Comparison of ENCODE assay signal across 1 cellular context in genomic region chr19:45451181-45451849, GRCh38.
TF ChIP-seq lines count a peak whose summit lies in the region.

No MANE protein-coding gene starts in this region.

TF ChIP-seq in A549, 52 proteins besides CTCF, POLR2A, EP300 and RAD21:
- peak; percentile 84; the same call in 1 of the 2 replicates for TF ChIP-seq HOXA7 (CRISPR knock-in tag; IDR thresholded peaks at IDR 0.05)
- TF ChIP-seq ESRRA (IDR thresholded peaks at IDR 0.05; ENCODE audit: borderline replicate concordance, low read length): no peak
- no peak for TF ChIP-seq HES2 (IDR thresholded peaks at IDR 0.05)
- no peak for TF ChIP-seq MAX (IDR thresholded peaks at IDR 0.05)
- no peak for TF ChIP-seq CBX8 (IDR thresholded peaks at IDR 0.05)
- TF ChIP-seq KDM5A (IDR thresholded peaks at IDR 0.05): no peak
- TF ChIP-seq CEBPB (IDR thresholded peaks at IDR 0.05): no peak
- TF ChIP-seq KDM1A (IDR thresholded peaks at IDR 0.05; ENCODE audit: low read depth): no peak
- no peak for TF ChIP-seq HDAC2 (IDR thresholded peaks at IDR 0.05)
- TF ChIP-seq MAFK (IDR thresholded peaks at IDR 0.05; ENCODE audit: partially characterized antibody): no peak
- no peak for TF ChIP-seq E2F6 (IDR thresholded peaks at IDR 0.05; ENCODE audit: borderline replicate concordance, low read depth)
- no peak for TF ChIP-seq ZNF302 (CRISPR knock-in tag; IDR thresholded peaks at IDR 0.05)
- TF ChIP-seq SMC3 (IDR thresholded peaks at IDR 0.05): no peak
- peak; percentile 51; the same call in 1 of the 2 replicates for TF ChIP-seq USF2 (IDR thresholded peaks at IDR 0.05)
- no peak for TF ChIP-seq RNF2 (IDR thresholded peaks at IDR 0.05; ENCODE audit: borderline replicate concordance, low read depth)
- no peak for TF ChIP-seq CHD4 (IDR thresholded peaks at IDR 0.05; ENCODE audit: borderline replicate concordance)
- TF ChIP-seq RFX5 (IDR thresholded peaks at IDR 0.05): no peak
- TF ChIP-seq JUNB (IDR thresholded peaks at IDR 0.05): no peak
- no peak for TF ChIP-seq PHF8 (IDR thresholded peaks at IDR 0.05; ENCODE audit: borderline replicate concordance, low read depth)
- TF ChIP-seq HOXB5 (CRISPR knock-in tag; IDR thresholded peaks at IDR 0.05): 0 out of 2 replicates have a peak, but pooled peaks have one; percentile 6
- no peak for TF ChIP-seq CBX2 (IDR thresholded peaks at IDR 0.05; ENCODE audit: borderline replicate concordance, low read depth)
- TF ChIP-seq FOSB (CRISPR knock-in tag; IDR thresholded peaks at IDR 0.05): no peak
- TF ChIP-seq CHD2 (IDR thresholded peaks at IDR 0.05; ENCODE audit: low read length, partially characterized antibody): no peak
- no peak for TF ChIP-seq EHMT2 (IDR thresholded peaks at IDR 0.05; ENCODE audit: low read depth)
- no peak for TF ChIP-seq BHLHE40 (IDR thresholded peaks at IDR 0.05; ENCODE audit: low read depth, low read length)
- TF ChIP-seq MAZ (IDR thresholded peaks at IDR 0.05; ENCODE audit: borderline replicate concordance, low read depth, low read length): no peak
- TF ChIP-seq RARB (CRISPR knock-in tag; IDR thresholded peaks at IDR 0.05): no peak
- TF ChIP-seq TFCP2L1 (CRISPR knock-in tag; IDR thresholded peaks at IDR 0.05): 0 out of 2 replicates have a peak, but pooled peaks have one; percentile 55
- no peak for TF ChIP-seq ZC3H11A (IDR thresholded peaks at IDR 0.05)
- no peak for TF ChIP-seq HEYL (CRISPR knock-in tag; IDR thresholded peaks at IDR 0.05)
- TF ChIP-seq MYC (IDR thresholded peaks at IDR 0.05; ENCODE audit: borderline replicate concordance, low read length): no peak; the same call in 1 of the 2 replicates
- TF ChIP-seq BCL3 (IDR thresholded peaks at IDR 0.05): 0 out of 3 replicates have a peak, but pooled peaks have one; percentile 5
- TF ChIP-seq EHF (CRISPR knock-in tag; IDR thresholded peaks at IDR 0.05): no peak
- peak; percentile 58; the same call in 1 of the 2 replicates for TF ChIP-seq TP53 (CRISPR knock-in tag; IDR thresholded peaks at IDR 0.05)
- no peak for TF ChIP-seq HOXB13 (CRISPR knock-in tag; IDR thresholded peaks at IDR 0.05; ENCODE audit: low read depth)
- no peak for TF ChIP-seq JUN (IDR thresholded peaks at IDR 0.05)
- TF ChIP-seq GATA3 (IDR thresholded peaks at IDR 0.05; ENCODE audit: borderline replicate concordance): no peak
- no peak for TF ChIP-seq POLR2AphosphoS2 (conservative IDR thresholded peaks at IDR 0.05; ENCODE audit: low read length)
- TF ChIP-seq NR3C1 (IDR thresholded peaks at IDR 0.05): no peak
- no peak for TF ChIP-seq HMGXB4 (CRISPR knock-in tag; IDR thresholded peaks at IDR 0.05; ENCODE audit: borderline replicate concordance)
- TF ChIP-seq ZSCAN20 (CRISPR knock-in tag; IDR thresholded peaks at IDR 0.05): no peak
- TF ChIP-seq FOXS1 (CRISPR knock-in tag; IDR thresholded peaks at IDR 0.05): no peak
- no peak for TF ChIP-seq NPAS2 (CRISPR knock-in tag; IDR thresholded peaks at IDR 0.05; ENCODE audit: borderline replicate concordance)
- TF ChIP-seq ELK1 (IDR thresholded peaks at IDR 0.05; ENCODE audit: low read depth, low read length): no peak
- 0 out of 2 replicates have a peak, but pooled peaks have one; percentile 20 for TF ChIP-seq ATOH8 (CRISPR knock-in tag; IDR thresholded peaks at IDR 0.05; ENCODE audit: low read depth)
- no peak for TF ChIP-seq REST (IDR thresholded peaks at IDR 0.05)
